In the genomic region with DNA sequence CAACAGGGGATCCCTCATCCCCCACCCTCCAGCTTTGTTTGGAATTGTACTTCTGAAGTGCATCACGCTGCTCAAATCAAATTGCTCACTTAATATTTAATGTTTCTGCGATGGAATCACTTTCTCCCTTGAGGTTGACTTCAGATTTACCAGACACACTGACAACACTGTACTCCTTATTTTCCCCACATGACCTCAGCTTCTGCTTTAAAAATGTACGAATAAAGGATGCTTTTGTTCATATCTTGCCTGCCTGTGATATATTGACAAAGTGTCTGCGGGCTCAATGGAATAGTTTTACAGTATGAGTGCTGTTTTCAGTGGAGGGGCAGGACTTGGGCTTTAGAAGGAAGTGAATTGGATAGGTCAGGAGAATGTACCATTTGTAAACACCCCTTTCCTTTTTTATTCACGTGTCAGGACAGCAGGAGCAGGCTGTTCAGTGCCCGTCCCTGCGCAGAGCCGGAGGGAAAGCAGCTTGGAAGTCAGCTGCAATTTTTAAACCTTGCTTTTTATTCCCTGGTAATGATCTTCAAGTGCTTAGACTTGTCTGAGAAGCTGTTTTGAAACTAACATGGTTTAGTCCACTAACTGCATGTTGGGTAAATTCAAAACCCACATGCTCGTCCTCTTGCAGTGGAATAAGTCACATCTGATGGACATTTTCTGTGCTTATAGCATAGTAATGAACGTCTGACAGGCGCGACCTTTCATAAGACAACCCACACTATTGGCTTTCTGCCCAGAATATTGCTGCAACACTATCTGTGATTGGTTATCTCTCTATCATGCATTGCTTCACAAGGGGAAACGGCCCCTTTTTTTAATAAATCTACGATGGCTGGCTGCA, we compare ENCODE assay signal across 8 cellular contexts. TPM values are rescaled to one million over a fixed set of nuclear protein-coding genes. Genes with fewer than 3 reads are reported as not detected.
DNase-seq lines count a peak whose midpoint lies in the region; ATAC-seq and FAIRE-seq lines count a peak whose summit lies in the region.

No MANE protein-coding gene starts in this region.

- H3K27ac ChIP-seq in HUES48 (ENCODE audit: low read depth, low read length) (peak overlapping the region; percentile 27), trophoblast cell (ENCODE audit: low read depth, low read length) (no peak overlapping the region)

- H2BK12ac ChIP-seq in trophoblast cell (ENCODE audit: low read length): no peak overlapping the region

- H3K9ac ChIP-seq in HUES48 (ENCODE audit: low read depth, low read length) (peak overlapping the region; percentile 42; the same call in 1 of the 2 replicates), trophoblast cell (ENCODE audit: low read length) (no peak overlapping the region)

- H3K23ac ChIP-seq in trophoblast cell (ENCODE audit: low read length): no peak overlapping the region

- H4K12ac ChIP-seq in trophoblast cell (ENCODE audit: low read depth, low read length): no peak overlapping the region

- peaks cover 3% of the 10 kb centered on the region; the same call in 1 of the 2 replicates for H3K36me3 ChIP-seq in HUES48 (ENCODE audit: control insufficient read depth, insufficient read depth, low read length)
- peaks cover 2 to 3% of the 10 kb centered on the region in 2 experiments for H3K36me3 ChIP-seq in trophoblast cell (ENCODE audit: control insufficient read depth in 1 of 2, insufficient read depth in 2 of 2, low read length in 2 of 2)

- peak; percentile 79 for FAIRE-seq in RCC 7860 (lab: Jason Lieb, UNC)

- intact Hi-C loops in Right ventricle myocardium superior (cut with DNase I): no loop called here

- no peak overlapping the region for H2AK5ac ChIP-seq in trophoblast cell (ENCODE audit: low read length)

- no CpG with 5 or more reads among the region's 14 CpGs for WGBS in trophoblast cell (ENCODE audit: extremely low coverage, insufficient coverage, insufficient read length)

- H4K8ac ChIP-seq in trophoblast cell (ENCODE audit: low read depth, low read length): no peak overlapping the region

- H3K9me3 ChIP-seq in HUES48 (ENCODE audit: control insufficient read depth, insufficient read depth, low read length): no peaks in the 10 kb centered on the region
- H3K9me3 ChIP-seq in trophoblast cell (ENCODE audit: insufficient read depth, low read depth, low read length): no peaks in the 10 kb centered on the region

- H3K4ac ChIP-seq in trophoblast cell (ENCODE audit: low read depth, low read length): no peak overlapping the region

- H3K79me1 ChIP-seq in trophoblast cell (ENCODE audit: low read length): no peaks in the 10 kb centered on the region

- peak overlapping the region; percentile 8 for H3K4me2 ChIP-seq in trophoblast cell (ENCODE audit: low read length)

- H4K91ac ChIP-seq in trophoblast cell (ENCODE audit: low read depth, low read length): no peak overlapping the region

- H3K18ac ChIP-seq in trophoblast cell (ENCODE audit: low read length): no peak overlapping the region

- no peaks in the 10 kb centered on the region for H3K79me2 ChIP-seq in trophoblast cell (ENCODE audit: control insufficient read depth, insufficient read depth, low read length, poor library complexity)

- DNase-seq in DMS153 (lab: John Stamatoyannopoulos, UW): peak; percentile 79
- peak; percentile 80 for DNase-seq in RCC 7860 (ENCODE audit: low spot score)
- DNase-seq in activated naive CD8-positive, alpha-beta T cell treated with anti-CD3 and anti-CD28 coated beads, Interleukin-2, amount 50 U/mL, for 16 hours (ENCODE audit: low read depth, low spot score): peak; percentile 13
- peak; percentile 56 for DNase-seq in Right ventricle myocardium superior
- DNase-seq in trophoblast cell: peak; percentile 43 to 59

- H2AFZ ChIP-seq in trophoblast cell (ENCODE audit: insufficient read depth, low read length, poor library complexity): no peak overlapping the region

- no peak overlapping the region for H2BK5ac ChIP-seq in trophoblast cell (ENCODE audit: low read depth, low read length, poor library complexity)

- no peak overlapping the region for H3K14ac ChIP-seq in trophoblast cell (ENCODE audit: low read length)

- no peak overlapping the region for H2BK120ac ChIP-seq in trophoblast cell (ENCODE audit: insufficient read depth, low read length, poor library complexity)

- peaks cover 57% of the 10 kb centered on the region for H3K4me1 ChIP-seq in HUES48 (ENCODE audit: control insufficient read depth, insufficient read depth, low read length)
- peaks cover 0 to 2% of the 10 kb centered on the region in 2 experiments for H3K4me1 ChIP-seq in trophoblast cell (ENCODE audit: control insufficient read depth in 1 of 2, insufficient read depth in 2 of 2, low read length in 2 of 2)

- ATAC-seq in GM21390 (IDR thresholded peaks at IDR 0.05; ENCODE audit: unreplicated experiment) (peak; percentile 56), Right ventricle myocardium superior (ENCODE audit: poor library complexity) (peak; percentile 80), GM19467 (IDR thresholded peaks at IDR 0.05; ENCODE audit: unreplicated experiment) (no peak)

- H3K4me3 ChIP-seq in HUES48 (ENCODE audit: low read depth, low read length) (no peak overlapping the region), trophoblast cell (ENCODE audit: low read depth, low read length) (no peak overlapping the region)

- H3K27me3 ChIP-seq in HUES48 (ENCODE audit: control insufficient read depth, insufficient read depth, low read length): no peaks in the 10 kb centered on the region
- H3K27me3 ChIP-seq in trophoblast cell (ENCODE audit: insufficient read depth, low read length): no peaks in the 10 kb centered on the region

RNA-seq across cellular contexts. Expression of gene MBNL1, which starts 29.9 kb away (rescaled TPM):
- total RNA-seq in Right ventricle myocardium superior: 182 TPM
- 9.2 and 9.7 TPM in 2 replicates for polyA plus RNA-seq in trophoblast cell (2013)

Comparison
In these comparisons a context has a peak if more than half of its experiments do, and no peak if none do; other contexts are left out.
1. DNase-seq: peak in every context shown above with its lines; median percentile 80 in RCC 7860; 79 in DMS153; 56 in Right ventricle myocardium superior; 51 in trophoblast cell; 13 in activated naive CD8-positive, alpha-beta T cell treated with anti-CD3 and anti-CD28 coated beads, Interleukin-2, amount 50 U/mL, for 16 hours.